8 cellular contexts compared by ENCODE assay signal in genomic region chr1:109397451-109398342, GRCh38.
DNase-seq lines count a peak whose midpoint lies in the region; ATAC-seq and TF ChIP-seq lines count a peak whose summit lies in the region.

TSS of gene SORT1 (minus strand) at chr1:109397918. CDS start at chr1:109397892, 26 bp downstream.

- H3K9me3 ChIP-seq in OCI-LY1 (ENCODE audit: low read length), result no peaks in the 10 kb centered on the region

- peak within 1 kb of the TSS; percentile 78 for H3K4me2 ChIP-seq in OCI-LY1 (ENCODE audit: low read length)

- H3K4me1 ChIP-seq in OCI-LY1 (ENCODE audit: insufficient read depth, low read length, severe bottlenecking), result peaks cover 11% of the 10 kb centered on the region

- no peaks in the 10 kb centered on the region for H3F3A ChIP-seq in OCI-LY1 (ENCODE audit: insufficient read depth, low read length)

- H3K27ac ChIP-seq in OCI-LY1 (ENCODE audit: low read depth, low read length, poor library complexity, severe bottlenecking) (no peak within 1 kb of the TSS), epithelial cell of prostate (peak within 1 kb of the TSS; percentile 20)

- peak within 1 kb of the TSS; percentile 45; the same call in 1 of the 2 replicates for H3K9ac ChIP-seq in OCI-LY1 (ENCODE audit: low read length)

- H3K27me3 ChIP-seq in OCI-LY1 (ENCODE audit: insufficient read depth, low read length), result no peaks in the 10 kb centered on the region

- no peaks in the 10 kb centered on the region for H4K20me1 ChIP-seq in OCI-LY1 (ENCODE audit: insufficient read depth, low read length)

- H3K9me2 ChIP-seq in OCI-LY1 (ENCODE audit: low read depth, low read length), result no peaks in the 10 kb centered on the region

- DNase-seq in C1 segment of cervical spinal cord (lab: John Stamatoyannopoulos, UW) (peak; percentile 43 to 95 (median 90)), HuH-7 (ENCODE audit: low spot score) (peak; percentile 90), epithelial cell of prostate (ENCODE audit: low read depth, low spot score) (no peak), midbrain (lab: John Stamatoyannopoulos, UW) (peak; percentile 96)
- peak; percentile 70 for DNase-seq in activated T-cell treated with anti-CD3 and anti-CD28 coated beads, Interleukin-2, amount 50 U/mL, for 1 hour
- DNase-seq in stimulated activated CD8-positive, alpha-beta memory T cell treated with anti-CD3 and anti-CD28 coated beads, Interleukin-15, amount 100 ng/mL, for 48 hours (ENCODE audit: low read depth in 2 of 2), result peak; percentile 65 to 73

- no peak within 1 kb of the TSS for H2AFZ ChIP-seq in OCI-LY1 (ENCODE audit: low read length)

- TF ChIP-seq CTCF in OCI-LY1 (IDR thresholded peaks at IDR 0.05; ENCODE audit: low read length), result peak; percentile 7; the same call in 1 of the 2 replicates

- peak within 1 kb of the TSS; percentile 60 for H3K4me3 ChIP-seq in OCI-LY1 (ENCODE audit: low read depth, low read length, poor library complexity, severe bottlenecking)

- H3K36me3 ChIP-seq in OCI-LY1 (ENCODE audit: insufficient read depth, low read length), result peaks cover 17% of the 10 kb centered on the region; the same call in 1 of the 2 replicates

- H3K79me2 ChIP-seq in OCI-LY1 (ENCODE audit: insufficient read depth, low read length), result no peaks in the 10 kb centered on the region

- ATAC-seq in GM19467 (IDR thresholded peaks at IDR 0.05; ENCODE audit: unreplicated experiment), result peak; percentile 74
